Comparison of ENCODE assay signal across 8 cellular contexts in the genomic region with DNA sequence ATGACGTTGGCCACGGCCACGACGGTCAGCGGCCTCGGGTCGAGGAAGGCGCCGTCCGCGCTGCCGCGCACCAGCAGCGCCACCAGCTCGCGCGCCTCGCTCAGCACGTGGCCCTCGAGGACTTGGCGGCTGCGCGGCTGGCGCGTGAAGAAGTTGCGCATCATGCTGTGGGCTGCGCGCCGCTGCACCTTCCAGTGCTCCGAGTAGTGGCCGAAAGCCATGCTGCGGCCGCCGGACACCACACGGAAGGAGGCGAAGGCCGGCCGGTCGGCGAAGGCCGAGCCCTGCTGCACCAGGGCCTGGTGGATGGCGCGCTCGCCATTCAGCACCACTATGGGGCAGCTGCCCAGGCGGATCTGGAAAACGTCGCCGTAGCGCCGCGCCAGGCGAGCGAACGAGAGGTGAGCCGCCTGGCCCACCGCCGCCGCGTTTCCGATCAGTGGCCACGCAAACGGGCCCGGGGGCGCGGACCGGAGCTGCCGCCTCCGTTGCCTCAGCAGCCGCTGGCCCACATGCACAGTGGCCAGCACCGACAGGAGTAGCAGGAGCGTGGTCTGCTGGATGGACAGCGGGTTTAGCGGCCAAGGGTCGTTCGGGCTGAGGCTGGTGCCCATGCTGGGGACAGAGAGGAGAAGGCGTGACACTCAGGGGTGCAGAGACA. TPM values are rescaled to one million over a fixed set of nuclear protein-coding genes. Genes with fewer than 3 reads are reported as not detected.
DNase-seq lines count a peak whose midpoint lies in the region; ATAC-seq and TF ChIP-seq lines count a peak whose summit lies in the region.

No MANE protein-coding gene starts in this region.

- peak; percentile 62 for DNase-seq in CD1c-positive myeloid dendritic cell (ENCODE audit: extremely low spot score)
- peak; percentile 40 for DNase-seq in fibroblast of gingiva (ENCODE audit: low read depth)
- DNase-seq in GOT3 (lab: John Stamatoyannopoulos, UW), result no peak
- no peak for DNase-seq in NCI-H128 (lab: John Stamatoyannopoulos, UW; ENCODE audit: unreplicated experiment)

- no peaks in the 10 kb centered on the region for H3K36me3 ChIP-seq in neural cell (ENCODE audit: insufficient read depth, low read length)

- H3K36me3 Mint-ChIP-seq in T-helper 1 cell treated with Interleukin-12 subunit alpha and Interleukin-12 subunit beta and Interleukin-4 antibody, amounts not matched to agents 30 μg/mL and 1 μg/mL, for 36 hours (ENCODE audit: low read depth), result peaks cover 12% of the 10 kb centered on the region

- H4K20me1 ChIP-seq in neural cell (ENCODE audit: insufficient read depth), result no peaks in the 10 kb centered on the region

- no peak overlapping the region for H2AFZ ChIP-seq in neural cell (ENCODE audit: low read depth, low read length)

- peaks cover 39% of the 10 kb centered on the region for H3K27me3 Mint-ChIP-seq in T-helper 1 cell treated with Interleukin-12 subunit alpha and Interleukin-12 subunit beta and Interleukin-4 antibody, amounts not matched to agents 30 μg/mL and 1 μg/mL, for 36 hours (ENCODE audit: low read depth)

- TF ChIP-seq RAD21 in neural cell (conservative IDR thresholded peaks at IDR 0.05), result no peak

- peak overlapping the region; percentile 75 for H3K4me3 ChIP-seq in neural cell (ENCODE audit: low read length)

- H3K27ac ChIP-seq in neural cell (ENCODE audit: low read length), result no peak overlapping the region

- no peaks in the 10 kb centered on the region for H3F3A ChIP-seq in neural cell (ENCODE audit: insufficient read depth, low read length, poor library complexity, severe bottlenecking)

- ATAC-seq in GM18511 (IDR thresholded peaks at IDR 0.05; ENCODE audit: unreplicated experiment), result no peak
- no peak for ATAC-seq in GM18858 (IDR thresholded peaks at IDR 0.05; ENCODE audit: unreplicated experiment)

- TF ChIP-seq CTCF in neural cell (IDR thresholded peaks at IDR 0.05; ENCODE audit: poor library complexity, severe bottlenecking), result peak; percentile 6

- H3K27ac Mint-ChIP-seq in T-helper 1 cell treated with Interleukin-12 subunit alpha and Interleukin-12 subunit beta and Interleukin-4 antibody, amounts not matched to agents 30 μg/mL and 1 μg/mL, for 36 hours, result no peak overlapping the region

- H3K4me2 ChIP-seq in neural cell (ENCODE audit: low read length), result no peak overlapping the region

- peak overlapping the region; percentile 73 for H3K4me3 Mint-ChIP-seq in T-helper 1 cell treated with Interleukin-12 subunit alpha and Interleukin-12 subunit beta and Interleukin-4 antibody, amounts not matched to agents 30 μg/mL and 1 μg/mL, for 36 hours

- H3K9me2 ChIP-seq in neural cell (ENCODE audit: insufficient read depth, low read length), result no peaks in the 10 kb centered on the region

- no peaks in the 10 kb centered on the region for H3K9me3 Mint-ChIP-seq in T-helper 1 cell treated with Interleukin-12 subunit alpha and Interleukin-12 subunit beta and Interleukin-4 antibody, amounts not matched to agents 30 μg/mL and 1 μg/mL, for 36 hours

- H3K9ac ChIP-seq in neural cell (ENCODE audit: low read length), result no peak overlapping the region

- H3K4me1 Mint-ChIP-seq in T-helper 1 cell treated with Interleukin-12 subunit alpha and Interleukin-12 subunit beta and Interleukin-4 antibody, amounts not matched to agents 30 μg/mL and 1 μg/mL, for 36 hours (ENCODE audit: low read depth), result peaks cover 24% of the 10 kb centered on the region

- TF ChIP-seq EP300 in neural cell (conservative IDR thresholded peaks at IDR 0.05; ENCODE audit: poor library complexity, severe bottlenecking), result no peak

- peaks cover 66% of the 10 kb centered on the region for H3K27me3 ChIP-seq in neural cell (ENCODE audit: insufficient read depth, low read depth, low read length)

- H3K9me3 ChIP-seq in neural cell (ENCODE audit: low read length), result peaks cover 2% of the 10 kb centered on the region

- no peaks in the 10 kb centered on the region for H3K79me2 ChIP-seq in neural cell (replicated peaks; ENCODE audit: insufficient read depth, low read length)

TF ChIP-seq in neural cell, 6 proteins besides CTCF, POLR2A, EP300 and RAD21:
- TF ChIP-seq MXI1 (conservative IDR thresholded peaks at IDR 0.05; ENCODE audit: poor library complexity, severe bottlenecking), result peak; percentile 36
- TF ChIP-seq TAF1 (IDR thresholded peaks at IDR 0.05; ENCODE audit: low read depth), result no peak

RNA-seq across cellular contexts. Expression of a gene that starts 1.0 kb away (rescaled TPM):
- polyA plus RNA-seq in neural cell, result not detected in 2 replicates
- polyA minus RNA-seq in neural cell, result 0.24 TPM in 1 of 2 replicates, not detected in the other

Comparison
In these comparisons a context has a peak if more than half of its experiments do, and no peak if none do; other contexts are left out.
1. DNase-seq: peak in CD1c-positive myeloid dendritic cell (single experiment) and fibroblast of gingiva (single experiment); none in GOT3 (single experiment) and NCI-H128 (single experiment).